Comparison of ENCODE assay signal across 13 cellular contexts in genomic region chr7:24882989-24883631, GRCh38.
DNase-seq lines count a peak whose midpoint lies in the region; TF ChIP-seq lines count a peak whose summit lies in the region.
"Had no signal": no experiment of that assay in that cellular context is flagged by ENCODE, and none has a peak within 500 bp of the region (broad histone marks: within the 10 kb centered on the region; RNA-seq: fewer than 3 reads in every experiment).

No MANE protein-coding gene starts in this region.

- no peak overlapping the region for H3K4me3 Mint-ChIP-seq in glutamatergic neuron (ENCODE audit: unreplicated experiment)
- H3K4me3 Mint-ChIP-seq: CD4-positive, alpha-beta T cell; H9 had no signal

- TF ChIP-seq CTCF in glutamatergic neuron (IDR thresholded peaks at IDR 0.05; ENCODE audit: partially characterized antibody, unreplicated experiment), result no peak

- H3K9me3 ChIP-seq in SJCRH30 (replicated peaks), result no peaks in the 10 kb centered on the region
- H3K9me3 ChIP-seq: adrenal gland had no signal

- no peak overlapping the region for H3K27ac Mint-ChIP-seq in glutamatergic neuron (ENCODE audit: unreplicated experiment)
- H3K27ac Mint-ChIP-seq: CD4-positive, alpha-beta T cell had no signal

- H3K36me3 ChIP-seq in SJCRH30, result no peaks in the 10 kb centered on the region
- H3K36me3 ChIP-seq: adrenal gland had no signal

- peak; percentile 20 to 25 for DNase-seq in activated CD4-positive, alpha-beta T cell treated with anti-CD3 and anti-CD28 coated beads for 24 hours (ENCODE audit: low read depth in 2 of 2)
- no peak for DNase-seq in activated CD4-positive, alpha-beta T cell treated with anti-CD3 and anti-CD28 coated beads for 4 hours
- peak; percentile 80 to 90 for DNase-seq in SJCRH30
- DNase-seq in fibroblast of peridontal ligament (ENCODE audit: extremely low read depth), result peak; percentile 80
- peak; percentile 55 for DNase-seq in stimulated activated CD4-positive, alpha-beta T cell treated with anti-CD3 and anti-CD28 coated beads, Interleukin-4, amount 100 ng/mL, for 24 hours
- no peak for DNase-seq in NK-92 (lab: John Stamatoyannopoulos, UW; ENCODE audit: unreplicated experiment)
- no peak for DNase-seq in NCI-H774 (lab: John Stamatoyannopoulos, UW)
- no peak for DNase-seq in glutamatergic neuron
- DNase-seq: CD4-positive, alpha-beta T cell; H9; midbrain; NCI-H2029 treated with DMSO at 0.1 percent for 48 hours had no signal

- H3K36me3 Mint-ChIP-seq in glutamatergic neuron (ENCODE audit: unreplicated experiment), result no peaks in the 10 kb centered on the region

- peaks cover 7% of the 10 kb centered on the region for H3K27me3 Mint-ChIP-seq in glutamatergic neuron (ENCODE audit: unreplicated experiment)
- H3K27me3 Mint-ChIP-seq: CD4-positive, alpha-beta T cell had no signal

- H3K9me3 Mint-ChIP-seq in glutamatergic neuron (ENCODE audit: unreplicated experiment), result no peaks in the 10 kb centered on the region
- H3K9me3 Mint-ChIP-seq: CD4-positive, alpha-beta T cell; H9 had no signal

- H3K4me1 Mint-ChIP-seq in glutamatergic neuron (ENCODE audit: low read depth, unreplicated experiment), result peaks cover 25% of the 10 kb centered on the region

- no peak overlapping the region for H3K4me3 ChIP-seq in SJCRH30
- H3K4me3 ChIP-seq: adrenal gland had no signal

- peak overlapping the region; percentile 48 for H3K27ac ChIP-seq in SJCRH30
- H3K27ac ChIP-seq: adrenal gland had no signal

- peaks cover 37% of the 10 kb centered on the region for H3K4me1 ChIP-seq in SJCRH30
- H3K4me1 ChIP-seq: adrenal gland had no signal

- H3K27me3 ChIP-seq in SJCRH30, result no peaks in the 10 kb centered on the region
- H3K27me3 ChIP-seq: adrenal gland had no signal

Comparison
In these comparisons a context has a peak if more than half of its experiments do, and no peak if none do; other contexts are left out.
1. DNase-seq: peak in activated CD4-positive, alpha-beta T cell treated with anti-CD3 and anti-CD28 coated beads for 24 hours (2 of 2), SJCRH30 (2 of 2), fibroblast of peridontal ligament (single experiment) and stimulated activated CD4-positive, alpha-beta T cell treated with anti-CD3 and anti-CD28 coated beads, Interleukin-4, amount 100 ng/mL, for 24 hours (single experiment); none in activated CD4-positive, alpha-beta T cell treated with anti-CD3 and anti-CD28 coated beads for 4 hours (0 of 2), NK-92 (single experiment), NCI-H774 (single experiment) and glutamatergic neuron (single experiment).